ENCODE assay signal across 20 cellular contexts in the genomic region with DNA sequence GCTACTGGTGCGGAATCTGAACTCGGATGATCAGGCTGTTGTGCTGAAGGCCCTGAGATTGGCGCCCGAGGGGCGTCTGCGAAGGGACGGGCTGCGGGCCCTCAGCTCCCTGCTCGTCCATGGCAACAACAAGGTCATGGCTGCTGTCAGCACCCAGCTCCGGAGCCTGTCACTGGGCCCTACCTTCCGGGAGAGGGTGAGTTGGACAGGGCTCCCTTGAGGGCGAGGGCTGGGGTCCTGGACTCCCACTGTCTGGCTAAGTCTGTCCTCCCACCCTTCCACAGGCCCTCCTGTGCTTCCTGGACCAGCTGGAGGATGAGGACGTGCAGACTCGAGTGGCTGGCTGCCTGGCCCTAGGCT. TPM values are rescaled to one million over a fixed set of nuclear protein-coding genes. Genes with fewer than 3 reads are reported as not detected.
A peak's percentile ranks its signal among the peaks of the same experiment; 100 is the strongest.
DNase-seq lines count a peak whose midpoint lies in the region; ATAC-seq and TF ChIP-seq lines count a peak whose summit lies in the region.
"Had no signal": no experiment of that assay in that cellular context is flagged by ENCODE, and none has a peak within 500 bp of the region (broad histone marks: within the 10 kb centered on the region; RNA-seq: fewer than 3 reads in every experiment).

No MANE protein-coding gene starts in this region.

- H3K27me3 Mint-ChIP-seq in activated B cell treated with CpG ODN at 0.5 μM for 24 hours, result no peaks in the 10 kb centered on the region
- H3K27me3 Mint-ChIP-seq in naive thymus-derived CD4-positive, alpha-beta T cell, result no peaks in the 10 kb centered on the region
- H3K27me3 Mint-ChIP-seq: CD4-positive, alpha-beta memory T cell had no signal

- H3K27ac Mint-ChIP-seq in activated B cell treated with CpG ODN at 0.5 μM for 24 hours, result peak overlapping the region; percentile 30
- H3K27ac Mint-ChIP-seq in naive thymus-derived CD4-positive, alpha-beta T cell, result peak overlapping the region in 2 of 9 donors; percentile 76 to 98

- H3K27ac ChIP-seq in BLaER1 treated with 17β-estradiol and CSF1 and Interleukin-3, amounts not matched to agents 10 nM and 100 nM, result peak overlapping the region in 8 of 11 experiments; percentile 52 to 96 (median 86); a peak in 16 of 22 replicates
- H3K27ac ChIP-seq in osteoblast (ENCODE audit: low read depth, low read length), result no peak overlapping the region
- no peak overlapping the region for H3K27ac ChIP-seq in naive thymus-derived CD4-positive, alpha-beta T cell (ENCODE audit: low read depth, low read length)
- H3K27ac ChIP-seq: HL-60 had no signal

- H3K79me2 ChIP-seq in osteoblast (ENCODE audit: insufficient read depth, low read length), result peaks cover 5% of the 10 kb centered on the region

- H3K4me1 Mint-ChIP-seq in activated B cell treated with CpG ODN at 0.5 μM for 24 hours, result peaks cover 87% of the 10 kb centered on the region
- H3K4me1 Mint-ChIP-seq in naive thymus-derived CD4-positive, alpha-beta T cell, result peaks cover 33 to 57% (median 54%) of the 10 kb centered on the region in 7 donors

- no peaks in the 10 kb centered on the region for H3K9me3 ChIP-seq in BLaER1 treated with 17β-estradiol and CSF1 and Interleukin-3, amounts not matched to agents 10 nM and 100 nM (replicated peaks in 1 of 11)
- no peaks in the 10 kb centered on the region for H3K9me3 ChIP-seq in osteoblast (ENCODE audit: low read depth, low read length)
- no peaks in the 10 kb centered on the region for H3K9me3 ChIP-seq in naive thymus-derived CD4-positive, alpha-beta T cell (ENCODE audit: control insufficient read depth in 2 of 3, low read length in 3 of 3)

- H2AFZ ChIP-seq in osteoblast (ENCODE audit: low read length), result no peak overlapping the region

- POLR2A ChIA-PET in activated B cell treated with CpG ODN at 0.5 μM for 24 hours (lab: Charles Lee), result interaction anchor here (0.6 to 5.9 kb wide), 9 partner anchors 9 to 620 kb away, joined by 3 to 77 read pairs (median 5); a partner anchor contains a TSS
- POLR2A ChIA-PET in naive thymus-derived CD4-positive, alpha-beta T cell (lab: Charles Lee), result interaction anchor here (0.9 to 20.8 kb wide), 5 partner anchors 13 to 122 kb away, joined by 3 to 581 read pairs (median 41); a partner anchor contains a TSS

- H3K4me1 ChIP-seq in BLaER1 treated with 17β-estradiol and CSF1 and Interleukin-3, amounts not matched to agents 10 nM and 100 nM, result peaks cover 85 to 100% (median 99%) of the 10 kb centered on the region in 10 experiments
- H3K4me1 ChIP-seq in osteoblast (ENCODE audit: insufficient read depth, low read length), result no peaks in the 10 kb centered on the region
- H3K4me1 ChIP-seq in naive thymus-derived CD4-positive, alpha-beta T cell (ENCODE audit: control insufficient read depth in 2 of 2, insufficient read depth in 2 of 2, low read length in 2 of 2), result peaks cover 19 to 38% of the 10 kb centered on the region in 2 donors

- H3K9me3 Mint-ChIP-seq in activated B cell treated with CpG ODN at 0.5 μM for 24 hours, result no peaks in the 10 kb centered on the region
- H3K9me3 Mint-ChIP-seq in naive thymus-derived CD4-positive, alpha-beta T cell, result peaks cover 0 to 2% (median 0%) of the 10 kb centered on the region in 11 donors
- H3K9me3 Mint-ChIP-seq: CD4-positive, alpha-beta memory T cell had no signal

- intact Hi-C loops in activated B cell treated with CpG ODN at 0.5 μM for 24 hours (cut with micrococcal nuclease), result loop anchor here (2.0 kb wide), 1 partner anchor 51 kb away; no protein-coding TSS in a partner anchor
- intact Hi-C loops in naive thymus-derived CD4-positive, alpha-beta T cell (cut with micrococcal nuclease), result no loop called here

- H4K20me1 ChIP-seq in BLaER1 treated with 17β-estradiol and CSF1 and Interleukin-3, amounts not matched to agents 10 nM and 100 nM, result peaks cover 12 to 97% (median 71%) of the 10 kb centered on the region in 11 experiments; a peak in 21 of 22 replicates
- peaks cover 49% of the 10 kb centered on the region for H4K20me1 ChIP-seq in osteoblast (ENCODE audit: insufficient read depth, low read length)

- H3K4me2 ChIP-seq in BLaER1 treated with 17β-estradiol and CSF1 and Interleukin-3, amounts not matched to agents 10 nM and 100 nM, result peak overlapping the region; percentile 63 to 98 (median 91)
- H3K4me2 ChIP-seq in osteoblast (ENCODE audit: insufficient read depth, low read length), result no peak overlapping the region

- CTCF ChIA-PET in activated B cell treated with CpG ODN at 0.5 μM for 24 hours (lab: Charles Lee), result interaction anchor here (0.6 to 10.6 kb wide), 10 partner anchors 11 to 256 kb away, joined by 3 to 200 read pairs (median 20); a partner anchor contains a TSS
- CTCF ChIA-PET in naive thymus-derived CD4-positive, alpha-beta T cell (lab: Charles Lee), result interaction anchor here (0.8 to 6.0 kb wide), 5 partner anchors 15 to 125 kb away, joined by 3 to 256 read pairs (median 20); a partner anchor contains a TSS

- H3K4me3 ChIP-seq in BLaER1 treated with 17β-estradiol and CSF1 and Interleukin-3, amounts not matched to agents 10 nM and 100 nM, result peak overlapping the region in 3 of 10 experiments; percentile 29 to 53 (median 47); a peak in 5 of 20 replicates
- H3K4me3 ChIP-seq in osteoblast (ENCODE audit: insufficient read depth, low read length), result no peak overlapping the region
- H3K4me3 ChIP-seq in naive thymus-derived CD4-positive, alpha-beta T cell (ENCODE audit: low read length), result no peak overlapping the region

- ATAC-seq in activated B cell treated with CpG ODN at 0.5 μM for 24 hours (ENCODE audit: low read depth), result no peak
- no peak for ATAC-seq in naive thymus-derived CD4-positive, alpha-beta T cell
- ATAC-seq: HCT116, PC-3 had no signal

- DNase-seq in HT-29 (ENCODE audit: low spot score), result peak; percentile 0
- no peak for DNase-seq in activated B cell treated with CpG ODN at 0.5 μM for 24 hours
- peak; percentile 36 for DNase-seq in osteoblast (ENCODE audit: insufficient read length, low spot score, missing footprints)
- DNase-seq in medulla oblongata (ENCODE audit: extremely low spot score), result no peak
- no peak for DNase-seq in mesenteric fat pad (ENCODE audit: low spot score)
- no peak for DNase-seq in NCI-H2081 (lab: John Stamatoyannopoulos, UW)
- no peak for DNase-seq in naive thymus-derived CD4-positive, alpha-beta T cell
- DNase-seq: ACHN; AML-193; Calu3; CD4-positive, alpha-beta memory T cell; DMS53; KBM-7; NCI-H1092; NCI-H446; NK-92 treated with Interleukin-12 subunit alpha and Interleukin-12 subunit beta, amount 100 ng/mL, for 24 hours; PC-3 had no signal

- H3K36me3 ChIP-seq in BLaER1 treated with 17β-estradiol and CSF1 and Interleukin-3, amounts not matched to agents 10 nM and 100 nM, result peaks cover 45 to 93% (median 66%) of the 10 kb centered on the region in 11 experiments
- peaks cover 72% of the 10 kb centered on the region for H3K36me3 ChIP-seq in osteoblast (ENCODE audit: insufficient read depth, low read length)
- H3K36me3 ChIP-seq in naive thymus-derived CD4-positive, alpha-beta T cell (ENCODE audit: control insufficient read depth in 2 of 3, insufficient read depth in 3 of 3, low read length in 3 of 3), result peaks cover 0 to 27% (median 0%) of the 10 kb centered on the region in 3 experiments

- H3K27me3 ChIP-seq in BLaER1 treated with 17β-estradiol and CSF1 and Interleukin-3, amounts not matched to agents 10 nM and 100 nM, result no peaks in the 10 kb centered on the region
- H3K27me3 ChIP-seq in osteoblast (ENCODE audit: insufficient read depth, low read length), result no peaks in the 10 kb centered on the region
- H3K27me3 ChIP-seq in naive thymus-derived CD4-positive, alpha-beta T cell (ENCODE audit: control insufficient read depth in 2 of 2, insufficient read depth in 2 of 2, low read length in 2 of 2), result no peaks in the 10 kb centered on the region

- no peak for TF ChIP-seq CTCF in activated B cell treated with CpG ODN at 0.5 μM for 24 hours (IDR thresholded peaks at IDR 0.05)
- no peak for TF ChIP-seq CTCF in osteoblast (IDR thresholded peaks at IDR 0.05; ENCODE audit: extremely low read depth, low read depth, low read length)

- peak overlapping the region in 9 of 11 experiments; percentile 28 to 85 (median 71); a peak in 16 of 22 replicates for H3K9ac ChIP-seq in BLaER1 treated with 17β-estradiol and CSF1 and Interleukin-3, amounts not matched to agents 10 nM and 100 nM

- H3K4me3 Mint-ChIP-seq in activated B cell treated with CpG ODN at 0.5 μM for 24 hours, result no peak overlapping the region
- no peak overlapping the region for H3K4me3 Mint-ChIP-seq in naive thymus-derived CD4-positive, alpha-beta T cell
- H3K4me3 Mint-ChIP-seq: CD4-positive, alpha-beta memory T cell had no signal

- peaks cover 73% of the 10 kb centered on the region for H3K36me3 Mint-ChIP-seq in activated B cell treated with CpG ODN at 0.5 μM for 24 hours (ENCODE audit: low read depth)
- peaks cover 0 to 21% (median 4%) of the 10 kb centered on the region in 5 donors for H3K36me3 Mint-ChIP-seq in naive thymus-derived CD4-positive, alpha-beta T cell

RNA-seq across cellular contexts. Expression of a gene that starts 16.7 kb away (rescaled TPM):
- 28.3 and 36.4 TPM in 2 replicates for total RNA-seq in HT-29 (2014; rRNA removed; shearing (Covaris generic))
- total RNA-seq in activated B cell treated with CpG ODN at 0.5 μM for 24 hours (53.1 and 59.6 TPM in 2 replicates), osteoblast (29.3 and 31.8 TPM in 2 replicates), mesenteric fat pad (26.2 TPM)
- 10 to 100 TPM; 51.4 to 78.6 (median 67.3) TPM for total RNA-seq in naive thymus-derived CD4-positive, alpha-beta T cell
- polyA plus RNA-seq in naive thymus-derived CD4-positive, alpha-beta T cell, result 10 to 100 TPM; 49.8 to 59.8 TPM

RNA-seq across cellular contexts. Expression of a gene that starts 17.0 kb away (rescaled TPM):
- 22.8 and 23.8 TPM in 2 replicates for total RNA-seq in HT-29 (2014; rRNA removed; shearing (Covaris generic))
- 136 and 159 TPM in 2 replicates for total RNA-seq in activated B cell treated with CpG ODN at 0.5 μM for 24 hours
- 36.6 and 38.0 TPM in 2 replicates for total RNA-seq in osteoblast
- total RNA-seq in mesenteric fat pad, result 107 TPM
- total RNA-seq in naive thymus-derived CD4-positive, alpha-beta T cell, result 100 to 1,000 TPM in 1 of 5 experiments, 10 to 100 TPM in 4; 39.7 to 103 (median 48.9) TPM
- 1 to 10 TPM; 2.5 to 5.0 TPM for polyA plus RNA-seq in naive thymus-derived CD4-positive, alpha-beta T cell

Comparison
In these comparisons a context has a peak if more than half of its experiments do, and no peak if none do; other contexts are left out.
1. H3K27ac ChIP-seq: peak in BLaER1 treated with 17β-estradiol and CSF1 and Interleukin-3, amounts not matched to agents 10 nM and 100 nM (8 of 11); none in osteoblast (single experiment) and naive thymus-derived CD4-positive, alpha-beta T cell (single experiment).
2. DNase-seq: peak in HT-29 (single experiment) and osteoblast (single experiment); none in activated B cell treated with CpG ODN at 0.5 μM for 24 hours (single experiment), medulla oblongata (single experiment), mesenteric fat pad (single experiment), NCI-H2081 (0 of 2) and naive thymus-derived CD4-positive, alpha-beta T cell (0 of 9).